Comparison of ENCODE assay signal across 16 cellular contexts in genomic region chr4:70778888-70779422, GRCh38. TPM values are rescaled to one million over a fixed set of nuclear protein-coding genes. Genes with fewer than 3 reads are reported as not detected.
A peak's percentile ranks its signal among the peaks of the same experiment; 100 is the strongest.
DNase-seq lines count a peak whose midpoint lies in the region; ATAC-seq, FAIRE-seq and TF ChIP-seq lines count a peak whose summit lies in the region.
"Had no signal": no experiment of that assay in that cellular context is flagged by ENCODE, and none has a peak within 500 bp of the region (broad histone marks: within the 10 kb centered on the region; RNA-seq: fewer than 3 reads in every experiment).

No MANE protein-coding gene starts in this region.

- no peak overlapping the region for H2AFZ ChIP-seq in smooth muscle cell (ENCODE audit: low read depth)
- H2AFZ ChIP-seq: GM23248 had no signal

- H4K20me1 ChIP-seq in smooth muscle cell (ENCODE audit: low read depth), result no peaks in the 10 kb centered on the region

- TF ChIP-seq CTCF in fibroblast of the aortic adventitia (IDR thresholded peaks at IDR 0.05; ENCODE audit: insufficient read depth, low read length), result no peak
- TF ChIP-seq CTCF in pancreas (IDR thresholded peaks at IDR 0.05), result no peak
- TF ChIP-seq CTCF in smooth muscle cell (IDR thresholded peaks at IDR 0.05; ENCODE audit: borderline replicate concordance, insufficient read depth, poor library complexity, severe bottlenecking), result no peak

- H3K4me3 ChIP-seq in fibroblast of the aortic adventitia (ENCODE audit: low read depth, low read length), result no peak overlapping the region
- H3K4me3 ChIP-seq in pancreas, result no peak overlapping the region
- no peak overlapping the region for H3K4me3 ChIP-seq in smooth muscle cell
- H3K4me3 ChIP-seq: dorsolateral prefrontal cortex, GM23248 had no signal

- H3K4me1 ChIP-seq in pancreas (no peaks in the 10 kb centered on the region), smooth muscle cell (ENCODE audit: low read depth) (no peaks in the 10 kb centered on the region)

- H3K9ac ChIP-seq in smooth muscle cell (ENCODE audit: low read depth), result no peak overlapping the region
- H3K9ac ChIP-seq: GM23248 had no signal

- intact Hi-C loops in pancreas (cut with DNase I), result no loop called here

- no peak overlapping the region for H3K4me2 ChIP-seq in smooth muscle cell

- no peaks in the 10 kb centered on the region for H3K27me3 ChIP-seq in pancreas
- H3K27me3 ChIP-seq in smooth muscle cell (ENCODE audit: low read depth), result no peaks in the 10 kb centered on the region
- H3K27me3 ChIP-seq: dorsolateral prefrontal cortex had no signal

- H3K9me3 ChIP-seq in pancreas (no peaks in the 10 kb centered on the region), smooth muscle cell (replicated peaks; ENCODE audit: low read depth) (no peaks in the 10 kb centered on the region)

- ATAC-seq in pancreas (peak; percentile 38 to 76 (median 57)), GM21528 (IDR thresholded peaks at IDR 0.05; ENCODE audit: low FRiP score, unreplicated experiment) (no peak)
- ATAC-seq: activated CD8-positive, alpha-beta T cell treated with anti-CD3 and anti-CD28 coated beads, Interleukin-2, amount 10 ng/mL, durations not matched to agents 7 days and 5 days; activated naive CD4-positive, alpha-beta T cell treated with anti-CD3 and anti-CD28 coated beads, Interleukin-2, amount 50 U/mL, for 72 hours had no signal

- FAIRE-seq in pancreas (lab: Jason Lieb, UNC), result peak; percentile 29
- FAIRE-seq: GM19239 had no signal

- WGBS in pancreas, 2 donors, result 37 to 39% methylated on average over 5 of the region's 5 CpGs
- WGBS in smooth muscle cell (ENCODE audit: low lambda C conversion rate), result 77% methylated on average over 5 of the region's 5 CpGs

- no peaks in the 10 kb centered on the region for H3K79me2 ChIP-seq in smooth muscle cell (ENCODE audit: low read depth)

- DNase-seq in DMS153 treated with DMSO at 0.1 percent for 48 hours (lab: John Stamatoyannopoulos, UW; ENCODE audit: unreplicated experiment) (peak; percentile 6), NCI-H774 (lab: John Stamatoyannopoulos, UW) (peak; percentile 31), fibroblast of the aortic adventitia (ENCODE audit: low read depth) (peak; percentile 29), pancreas (no peak), smooth muscle cell (lab: John Stamatoyannopoulos, UW; ENCODE audit: unreplicated experiment) (no peak), SKM-1 (lab: John Stamatoyannopoulos, UW; ENCODE audit: unreplicated experiment) (no peak)
- no peak for DNase-seq in stimulated activated CD4-positive, alpha-beta T cell treated with anti-CD3 and anti-CD28 coated beads, Interleukin-2, amount 100 ng/mL, for 24 hours
- DNase-seq: activated CD8-positive, alpha-beta T cell treated with anti-CD3 and anti-CD28 coated beads, Interleukin-2, amount 10 ng/mL, durations not matched to agents 7 days and 5 days; dorsolateral prefrontal cortex; GM23248; NCI-H1694 treated with DMSO at 0.1 percent for 48 hours; OCI-M1; stimulated activated CD4-positive, alpha-beta T cell treated with anti-CD3 and anti-CD28 coated beads, Interleukin-12 subunit alpha, Interleukin-12 subunit beta, amount 100 ng/mL, for 4 hours had no signal

- H3K36me3 ChIP-seq in pancreas (peaks cover 0 to 15% (median 0%) of the 10 kb centered on the region in 3 donors), smooth muscle cell (ENCODE audit: low read depth) (no peaks in the 10 kb centered on the region)

- H3K27ac ChIP-seq in pancreas (no peak overlapping the region), smooth muscle cell (ENCODE audit: low read depth) (no peak overlapping the region)
- H3K27ac ChIP-seq: GM23248 had no signal

- no peaks in the 10 kb centered on the region for H3F3A ChIP-seq in smooth muscle cell (ENCODE audit: low read depth)

RNA-seq across cellular contexts. Expression of gene RUFY3, which starts 57.2 kb away (rescaled TPM):
- total RNA-seq in fibroblast of the aortic adventitia (ENCODE audit: low replicate concordance) (64.8 and 116 TPM in 2 replicates), pancreas (10 to 100 TPM; 18.3 to 42.1 (median 19.8) TPM), smooth muscle cell (42.8 and 49.2 TPM in 2 replicates)
- polyA plus RNA-seq in pancreas (10 to 100 TPM; 23.2 to 31.8 TPM), smooth muscle cell (22.2 and 23.6 TPM in 2 replicates)

Comparison
In these comparisons a context has a peak if more than half of its experiments do, and no peak if none do; other contexts are left out.
1. DNase-seq: peak in DMS153 treated with DMSO at 0.1 percent for 48 hours (single experiment), NCI-H774 (single experiment) and fibroblast of the aortic adventitia (single experiment); none in pancreas (0 of 6), smooth muscle cell (single experiment), stimulated activated CD4-positive, alpha-beta T cell treated with anti-CD3 and anti-CD28 coated beads, Interleukin-2, amount 100 ng/mL, for 24 hours (0 of 2) and SKM-1 (single experiment).